Comparison of ENCODE assay signal across 24 cellular contexts in genomic region chr7:73881352-73882059, GRCh38. TPM values are rescaled to one million over a fixed set of nuclear protein-coding genes. Genes with fewer than 3 reads are reported as not detected.
A peak's percentile ranks its signal among the peaks of the same experiment; 100 is the strongest.
DNase-seq lines count a peak whose midpoint lies in the region; ATAC-seq and TF ChIP-seq lines count a peak whose summit lies in the region.
"Had no signal": no experiment of that assay in that cellular context is flagged by ENCODE, and none has a peak within 500 bp of the region (broad histone marks: within the 10 kb centered on the region; RNA-seq: fewer than 3 reads in every experiment).

No MANE protein-coding gene starts in this region.

- peaks cover 11% of the 10 kb centered on the region for H3F3A ChIP-seq in SK-N-SH (replicated peaks; ENCODE audit: insufficient read depth)

- peaks cover 5% of the 10 kb centered on the region for H3K27me3 Mint-ChIP-seq in endothelial cell (ENCODE audit: unreplicated experiment)
- H3K27me3 Mint-ChIP-seq in CD14-positive monocyte (ENCODE audit: low read depth in 3 of 3): peaks cover 17 to 37% (median 29%) of the 10 kb centered on the region in 3 donors

- H3K27ac Mint-ChIP-seq in endothelial cell (ENCODE audit: unreplicated experiment) (peak overlapping the region; percentile 24), CD14-positive monocyte (peak overlapping the region in 1 of 7 donors; percentile 2)
- H3K27ac Mint-ChIP-seq: activated B cell treated with CpG ODN at 0.5 μM for 24 hours; activated CD4-positive, alpha-beta memory T cell treated with anti-CD3 and anti-CD28 coated beads for 36 hours; CD4-positive, alpha-beta memory T cell had no signal

- no peaks in the 10 kb centered on the region for H3K79me2 ChIP-seq in SK-N-SH (ENCODE audit: insufficient read depth)

- H3K9ac ChIP-seq in SK-N-SH: no peak overlapping the region

- H3K36me3 Mint-ChIP-seq in endothelial cell (ENCODE audit: low read depth, unreplicated experiment): no peaks in the 10 kb centered on the region
- peaks cover 0 to 2% of the 10 kb centered on the region in 2 donors for H3K36me3 Mint-ChIP-seq in CD14-positive monocyte
- H3K36me3 Mint-ChIP-seq: activated CD4-positive, alpha-beta memory T cell treated with anti-CD3 and anti-CD28 coated beads for 36 hours; CD4-positive, alpha-beta memory T cell had no signal

- ATAC-seq in lung (ENCODE audit: insufficient read depth, low FRiP score): no peak
- ATAC-seq: GM12878 had no signal

- TF ChIP-seq CTCF in SK-N-SH (IDR thresholded peaks at IDR 0.05): no peak
- no peak for TF ChIP-seq CTCF in endothelial cell (IDR thresholded peaks at IDR 0.05; ENCODE audit: unreplicated experiment)
- no peak for TF ChIP-seq CTCF in lung (IDR thresholded peaks at IDR 0.05; ENCODE audit: control extremely low read depth, extremely low read depth)
- TF ChIP-seq CTCF in CD14-positive monocyte (IDR thresholded peaks at IDR 0.05): no peak

- no peaks in the 10 kb centered on the region for H3K36me3 ChIP-seq in SK-N-SH (replicated peaks in 1 of 2; ENCODE audit: control insufficient read depth in 1 of 2, insufficient read depth in 2 of 2, low read length in 1 of 2)
- H3K36me3 ChIP-seq in lung (ENCODE audit: control insufficient read depth in 2 of 2, insufficient read depth in 2 of 2, low read length in 2 of 2): no peaks in the 10 kb centered on the region
- H3K36me3 ChIP-seq: Peyer's patch had no signal

- TF ChIP-seq EP300 in SK-N-SH (IDR thresholded peaks at IDR 0.05; ENCODE audit: borderline replicate concordance in 1 of 2, low read depth in 1 of 2, low read length in 1 of 2): no peak

- H3K9me3 ChIP-seq in SK-N-SH: no peaks in the 10 kb centered on the region
- H3K9me3 ChIP-seq in lung (ENCODE audit: control insufficient read depth in 2 of 2, insufficient read depth in 1 of 2, low read length in 1 of 2): no peaks in the 10 kb centered on the region
- H3K9me3 ChIP-seq: Peyer's patch had no signal

- CTCF ChIA-PET in SK-N-SH (lab: Yijun Ruan, JAX): interaction anchor here (0.7 to 5.1 kb wide), 12 partner anchors 9 to 520 kb away, joined by 3 to 29 read pairs (median 4); no protein-coding TSS in a partner anchor

- intact Hi-C loops in CD14-positive monocyte (cut with micrococcal nuclease): no loop called here

- H2AFZ ChIP-seq in SK-N-SH (ENCODE audit: low read depth): no peak overlapping the region

- H4K20me1 ChIP-seq in SK-N-SH (ENCODE audit: insufficient read depth): no peaks in the 10 kb centered on the region

- H3K9me3 Mint-ChIP-seq in endothelial cell (ENCODE audit: unreplicated experiment) (no peaks in the 10 kb centered on the region), CD14-positive monocyte (peaks cover 0 to 5% (median 0%) of the 10 kb centered on the region in 7 donors)
- H3K9me3 Mint-ChIP-seq: activated B cell treated with CpG ODN at 0.5 μM for 24 hours; activated CD4-positive, alpha-beta memory T cell treated with anti-CD3 and anti-CD28 coated beads for 36 hours; CD4-positive, alpha-beta memory T cell had no signal

- peaks cover 13% of the 10 kb centered on the region for H3K4me1 Mint-ChIP-seq in endothelial cell (ENCODE audit: unreplicated experiment)
- peaks cover 7% of the 10 kb centered on the region for H3K4me1 Mint-ChIP-seq in CD14-positive monocyte
- H3K4me1 Mint-ChIP-seq: activated B cell treated with CpG ODN at 0.5 μM for 24 hours; CD4-positive, alpha-beta memory T cell had no signal

- POLR2A ChIA-PET in SK-N-SH (lab: Yijun Ruan, JAX): interaction anchor here (0.9 kb wide), 1 partner anchor 10 kb away, joined by 3 read pairs; no protein-coding TSS in a partner anchor

- peaks cover 12 to 18% of the 10 kb centered on the region in 2 experiments; a peak in 3 of 4 replicates for H3K4me1 ChIP-seq in SK-N-SH (ENCODE audit: control insufficient read depth in 1 of 2, insufficient read depth in 2 of 2, low read depth in 1 of 2, low read length in 1 of 2)
- peaks cover 0 to 42% of the 10 kb centered on the region in 2 donors for H3K4me1 ChIP-seq in lung (ENCODE audit: control insufficient read depth in 2 of 2, insufficient read depth in 2 of 2, low read length in 2 of 2)

- no peak overlapping the region for H3K4me3 ChIP-seq in SK-N-SH (ENCODE audit: low read depth in 2 of 2, low read length in 1 of 2)
- no peak overlapping the region for H3K4me3 ChIP-seq in lung
- H3K4me3 ChIP-seq: GM12878, Peyer's patch had no signal

- peak overlapping the region in 1 of 2 experiments; percentile 5; a peak in 1 of 4 replicates for H3K27ac ChIP-seq in SK-N-SH (ENCODE audit: low read depth in 2 of 2, low read length in 1 of 2)
- peak overlapping the region; percentile 60 to 68 for H3K27ac ChIP-seq in lung (ENCODE audit: low read depth in 1 of 2, low read length in 1 of 2)
- H3K27ac ChIP-seq in temporal lobe (ENCODE audit: low read depth, low read length): peak overlapping the region; percentile 36

- no peak overlapping the region for H3K4me2 ChIP-seq in SK-N-SH

- TF ChIP-seq RAD21 in SK-N-SH (IDR thresholded peaks at IDR 0.05; ENCODE audit: low read length): no peak

- H3K4me3 Mint-ChIP-seq in endothelial cell (ENCODE audit: unreplicated experiment): no peak overlapping the region
- H3K4me3 Mint-ChIP-seq in CD14-positive monocyte: no peak overlapping the region
- H3K4me3 Mint-ChIP-seq: activated B cell treated with CpG ODN at 0.5 μM for 24 hours; activated CD4-positive, alpha-beta memory T cell treated with anti-CD3 and anti-CD28 coated beads for 36 hours; CD4-positive, alpha-beta memory T cell had no signal

- 66% methylated on average over 6 of the region's 6 CpGs for WGBS in SK-N-SH (ENCODE audit: low lambda C conversion rate)
- WGBS in lung, 2 donors: 44 to 59% methylated on average over 6 of the region's 6 CpGs

- no peaks in the 10 kb centered on the region for H3K9me2 ChIP-seq in SK-N-SH

- DNase-seq in SK-N-SH (peak; percentile 47), endothelial cell (ENCODE audit: low spot score) (no peak), lung (ENCODE audit: low spot score) (no peak), CD14-positive monocyte (ENCODE audit: low spot score) (no peak), NK-92 (lab: John Stamatoyannopoulos, UW; ENCODE audit: unreplicated experiment) (no peak), NCI-H226 (no peak)
- no peak for DNase-seq in stimulated activated CD4-positive, alpha-beta T cell treated with anti-CD3 and anti-CD28 coated beads, Interleukin-4, amount 100 ng/mL, for 1 hour
- DNase-seq: activated B cell treated with CpG ODN at 0.5 μM for 24 hours; activated CD4-positive, alpha-beta memory T cell treated with anti-CD3 and anti-CD28 coated beads for 36 hours; caudate nucleus; CD4-positive, alpha-beta memory T cell; DMS53; KG1; MV-4-11; NCI-H187 treated with DMSO at 0.1 percent for 48 hours; NCI-H446; occipital lobe; Peyer's patch had no signal

- H3K27me3 ChIP-seq in SK-N-SH (ENCODE audit: insufficient read depth): no peaks in the 10 kb centered on the region
- H3K27me3 ChIP-seq in lung (ENCODE audit: control insufficient read depth, insufficient read depth): no peaks in the 10 kb centered on the region
- H3K27me3 ChIP-seq: Peyer's patch had no signal

TF ChIP-seq in SK-N-SH, 30 proteins besides CTCF, POLR2A, EP300 and RAD21:
- TF ChIP-seq POLR2AphosphoS5 (IDR thresholded peaks at IDR 0.05; ENCODE audit: low read depth, low read length): no peak
- no peak for TF ChIP-seq GABPA (IDR thresholded peaks at IDR 0.05; ENCODE audit: low read depth)
- TF ChIP-seq TAF1 (IDR thresholded peaks at IDR 0.05; ENCODE audit: borderline replicate concordance, low read depth, low read length): no peak
- no peak for TF ChIP-seq TEAD4 (IDR thresholded peaks at IDR 0.05; ENCODE audit: borderline replicate concordance, insufficient read depth)
- TF ChIP-seq, protein P1, sequence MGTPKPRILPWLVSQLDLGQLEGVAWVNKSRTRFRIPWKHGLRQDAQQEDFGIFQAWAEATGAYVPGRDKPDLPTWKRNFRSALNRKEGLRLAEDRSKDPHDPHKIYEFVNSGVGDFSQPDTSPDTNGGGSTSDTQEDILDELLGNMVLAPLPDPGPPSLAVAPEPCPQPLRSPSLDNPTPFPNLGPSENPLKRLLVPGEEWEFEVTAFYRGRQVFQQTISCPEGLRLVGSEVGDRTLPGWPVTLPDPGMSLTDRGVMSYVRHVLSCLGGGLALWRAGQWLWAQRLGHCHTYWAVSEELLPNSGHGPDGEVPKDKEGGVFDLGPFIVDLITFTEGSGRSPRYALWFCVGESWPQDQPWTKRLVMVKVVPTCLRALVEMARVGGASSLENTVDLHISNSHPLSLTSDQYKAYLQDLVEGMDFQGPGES (IDR thresholded peaks at IDR 0.05; ENCODE audit: low read depth, low read length): no peak
- no peak for TF ChIP-seq RXRA (IDR thresholded peaks at IDR 0.05; ENCODE audit: borderline replicate concordance, low read depth)
- TF ChIP-seq EZH2phosphoT487 (IDR thresholded peaks at IDR 0.05; ENCODE audit: borderline replicate concordance, low read depth): no peak
- TF ChIP-seq FOXJ3 (CRISPR knock-in tag; IDR thresholded peaks at IDR 0.05): no peak

RNA-seq across cellular contexts. Expression of gene TMEM270, which starts 20.5 kb away (rescaled TPM):
- polyA plus RNA-seq in SK-N-SH (2012; rRNA removed): 0.71 and 0.96 TPM in 2 replicates
- polyA plus RNA-seq in SK-N-SH (2012; cell fraction: cytosol; rRNA removed): 0.32 and 0.63 TPM in 2 replicates
- polyA plus RNA-seq in SK-N-SH (2012; cell fraction: nucleus; rRNA removed): 0.17 and 0.54 TPM in 2 replicates
- not detected for total RNA-seq in endothelial cell (ENCODE audit: unreplicated experiment)
- total RNA-seq in lung: 1 to 10 TPM in 1 of 2 donors, not detected in 1; 1.1 TPM
- under 1 TPM; 0.19 to 0.20 TPM for polyA plus RNA-seq in lung
- total RNA-seq in temporal lobe: not detected
- polyA plus RNA-seq in CD14-positive monocyte: not detected
- total RNA-seq: activated B cell treated with CpG ODN at 0.5 μM for 24 hours; activated CD4-positive, alpha-beta memory T cell treated with anti-CD3 and anti-CD28 coated beads for 36 hours; CD4-positive, alpha-beta memory T cell; epithelial cell of proximal tubule; GM12878; H1; occipital lobe; Peyer's patch; sciatic nerve; SK-MEL-5 had no signal
- polyA plus RNA-seq: CD4-positive, alpha-beta memory T cell; GM12878 had no signal

RNA-seq across cellular contexts. Expression of gene METTL27, which starts 39.2 kb away (rescaled TPM):
- 2.9 and 3.1 TPM in 2 replicates for polyA plus RNA-seq in SK-N-SH (2012; rRNA removed)
- 0.81 and 1.4 TPM in 2 replicates for polyA plus RNA-seq in SK-N-SH (2012; cell fraction: cytosol; rRNA removed)
- 7.3 and 10.0 TPM in 2 replicates for polyA plus RNA-seq in SK-N-SH (2012; cell fraction: nucleus; rRNA removed)
- total RNA-seq in endothelial cell (ENCODE audit: unreplicated experiment): 6.1 TPM
- total RNA-seq in lung: 10 to 100 TPM in 1 of 2 donors, 1 to 10 TPM in 1; 6.3 to 22.1 TPM
- 1 to 10 TPM; 2.3 to 3.9 TPM for polyA plus RNA-seq in lung
- 0.49 TPM for total RNA-seq in temporal lobe
- polyA plus RNA-seq in CD14-positive monocyte: 1 to 10 TPM; 1.2 to 2.1 TPM

RNA-seq across cellular contexts. Expression of gene CLDN4, which starts 50.7 kb away (rescaled TPM):
- polyA plus RNA-seq in SK-N-SH (2012; rRNA removed) (4.6 and 5.9 TPM in 2 replicates), lung (100 to 1,000 TPM in 1 of 2 donors, 10 to 100 TPM in 1; 99.8 to 154 TPM), CD14-positive monocyte (not detected)
- polyA plus RNA-seq in SK-N-SH (2012; cell fraction: cytosol; rRNA removed): 1.9 and 3.1 TPM in 2 replicates
- polyA plus RNA-seq in SK-N-SH (2012; cell fraction: nucleus; rRNA removed): 6.3 and 6.7 TPM in 2 replicates
- total RNA-seq in endothelial cell (ENCODE audit: unreplicated experiment) (1.6 TPM), lung (100 to 1,000 TPM; 150 to 169 TPM), temporal lobe (0.25 TPM)
- total RNA-seq: activated B cell treated with CpG ODN at 0.5 μM for 24 hours; CD4-positive, alpha-beta memory T cell; SK-MEL-5 had no signal

Comparison
In these comparisons a context has a peak if more than half of its experiments do, and no peak if none do; other contexts are left out.
1. RNA of gene CLDN4, which starts 50.7 kb away (total RNA-seq): 150 to 169 TPM in lung; 1.6 TPM in endothelial cell (single experiment) and 0.25 TPM in temporal lobe (single experiment); every median in the first group is over 10 times any median in the second.